Comparison of ENCODE assay signal across 8 cellular contexts in genomic region chr5:26229848-26230247, GRCh38.
"Had no signal": no experiment of that assay in that cellular context is flagged by ENCODE, and none has a peak within 500 bp of the region (broad histone marks: within the 10 kb centered on the region; RNA-seq: fewer than 3 reads in every experiment).

No MANE protein-coding gene starts in this region.

- H3K4me3 ChIP-seq: GM23248, GM23338, HAP-1 had no signal

- H3K4me3 Mint-ChIP-seq: GM23338, H9, HFFc6 had no signal

- H3K4me1 ChIP-seq: HAP-1 had no signal

- H3K4me1 Mint-ChIP-seq: GM23338, H9 had no signal

- H3K9me3 ChIP-seq: HAP-1 had no signal

- DNase-seq: GM23248, GOT3, H7, H9, HCEC 1CT, HFFc6 had no signal

- H3K27ac ChIP-seq: GM23248 had no signal

- H3K27ac Mint-ChIP-seq: GM23338, H9, HFFc6 had no signal

- H3K36me3 ChIP-seq: HAP-1 had no signal
